Comparison of ENCODE assay signal across 11 cellular contexts in genomic region chr20:20410678-20411077, GRCh38. TPM values are rescaled to one million over a fixed set of nuclear protein-coding genes. Genes with fewer than 3 reads are reported as not detected.
DNase-seq lines count a peak whose midpoint lies in the region; ATAC-seq and TF ChIP-seq lines count a peak whose summit lies in the region.
"Had no signal": no experiment of that assay in that cellular context is flagged by ENCODE, and none has a peak within 500 bp of the region (broad histone marks: within the 10 kb centered on the region; RNA-seq: fewer than 3 reads in every experiment).

No MANE protein-coding gene starts in this region.

- POLR2A ChIA-PET in activated CD4-positive, alpha-beta T cell treated with anti-CD3 and anti-CD28 coated beads, Interleukin-2, amount 10 ng/mL, durations not matched to agents 7 days and 5 days (lab: Charles Lee): no interaction called here

- H3K9me3 ChIP-seq in uterus: no peaks in the 10 kb centered on the region
- H3K9me3 ChIP-seq: A549 had no signal

- peaks cover 2% of the 10 kb centered on the region for H3K36me3 Mint-ChIP-seq in activated CD4-positive, alpha-beta T cell treated with anti-CD3 and anti-CD28 coated beads, Interleukin-2, amount 10 ng/mL, durations not matched to agents 24 days and 14 days (ENCODE audit: low read depth)
- H3K36me3 Mint-ChIP-seq in activated CD4-positive, alpha-beta T cell treated with anti-CD3 and anti-CD28 coated beads, Interleukin-2, amount 10 ng/mL, durations not matched to agents 7 days and 5 days (ENCODE audit: low read depth): no peaks in the 10 kb centered on the region

- no peaks in the 10 kb centered on the region for H3K4me1 ChIP-seq in uterus
- H3K4me1 ChIP-seq: A549 had no signal

- H3K27me3 ChIP-seq in uterus: no peaks in the 10 kb centered on the region

- no peak for ATAC-seq in HG02571 (IDR thresholded peaks at IDR 0.05; ENCODE audit: unreplicated experiment)
- ATAC-seq: A549 had no signal

- no peaks in the 10 kb centered on the region for H3K36me3 ChIP-seq in uterus

- H3K4me3 ChIP-seq in fibroblast of villous mesenchyme (ENCODE audit: low read depth, low read length) (no peak overlapping the region), uterus (no peak overlapping the region)
- H3K4me3 ChIP-seq: A549, skin epidermis had no signal

- H3K27ac ChIP-seq in uterus: no peak overlapping the region
- H3K27ac ChIP-seq: A549, skin epidermis had no signal

- no peaks in the 10 kb centered on the region for H3K9me3 Mint-ChIP-seq in activated CD4-positive, alpha-beta T cell treated with anti-CD3 and anti-CD28 coated beads, Interleukin-2, amount 10 ng/mL, durations not matched to agents 24 days and 14 days
- H3K9me3 Mint-ChIP-seq in activated CD4-positive, alpha-beta T cell treated with anti-CD3 and anti-CD28 coated beads, Interleukin-2, amount 10 ng/mL, durations not matched to agents 7 days and 5 days: no peaks in the 10 kb centered on the region

- CTCF ChIA-PET in activated CD4-positive, alpha-beta T cell treated with anti-CD3 and anti-CD28 coated beads, Interleukin-2, amount 10 ng/mL, durations not matched to agents 7 days and 5 days (lab: Charles Lee): no interaction called here

- TF ChIP-seq CTCF in fibroblast of villous mesenchyme (IDR thresholded peaks at IDR 0.05; ENCODE audit: insufficient read depth, low read depth, low read length) (no peak), uterus (IDR thresholded peaks at IDR 0.05) (no peak)

- H3K27ac Mint-ChIP-seq in activated CD4-positive, alpha-beta T cell treated with anti-CD3 and anti-CD28 coated beads, Interleukin-2, amount 10 ng/mL, durations not matched to agents 24 days and 14 days: no peak overlapping the region
- H3K27ac Mint-ChIP-seq in activated CD4-positive, alpha-beta T cell treated with anti-CD3 and anti-CD28 coated beads, Interleukin-2, amount 10 ng/mL, durations not matched to agents 7 days and 5 days: no peak overlapping the region

- no peak for DNase-seq in activated CD4-positive, alpha-beta T cell treated with anti-CD3 and anti-CD28 coated beads, Interleukin-2, amount 10 ng/mL, durations not matched to agents 24 days and 14 days
- DNase-seq in activated CD4-positive, alpha-beta T cell treated with anti-CD3 and anti-CD28 coated beads, Interleukin-2, amount 10 ng/mL, durations not matched to agents 7 days and 5 days: no peak
- DNase-seq in NCI-H82 treated with DMSO at 0.1 percent for 48 hours (lab: John Stamatoyannopoulos, UW; ENCODE audit: unreplicated experiment) (peak; percentile 87), fibroblast of villous mesenchyme (ENCODE audit: low read depth) (peak; percentile 3), retina (peak; percentile 67), uterus (no peak), GF-D8 (lab: John Stamatoyannopoulos, UW) (no peak)

- H3K4me3 Mint-ChIP-seq in activated CD4-positive, alpha-beta T cell treated with anti-CD3 and anti-CD28 coated beads, Interleukin-2, amount 10 ng/mL, durations not matched to agents 24 days and 14 days: peak overlapping the region; percentile 43
- no peak overlapping the region for H3K4me3 Mint-ChIP-seq in activated CD4-positive, alpha-beta T cell treated with anti-CD3 and anti-CD28 coated beads, Interleukin-2, amount 10 ng/mL, durations not matched to agents 7 days and 5 days

- no peak for TF ChIP-seq POLR2A in uterus (IDR thresholded peaks at IDR 0.05)

- intact Hi-C loops in activated CD4-positive, alpha-beta T cell treated with anti-CD3 and anti-CD28 coated beads, Interleukin-2, amount 10 ng/mL, durations not matched to agents 24 days and 14 days (cut with micrococcal nuclease): loop anchor here (5.0 kb wide), 1 partner anchor 38 kb away; no protein-coding TSS in a partner anchor
- intact Hi-C loops in uterus (cut with DNase I; ENCODE audit: low total_unique reads): no loop called here

- H3K4me1 Mint-ChIP-seq in activated CD4-positive, alpha-beta T cell treated with anti-CD3 and anti-CD28 coated beads, Interleukin-2, amount 10 ng/mL, durations not matched to agents 24 days and 14 days: peaks cover 28% of the 10 kb centered on the region
- no peaks in the 10 kb centered on the region for H3K4me1 Mint-ChIP-seq in activated CD4-positive, alpha-beta T cell treated with anti-CD3 and anti-CD28 coated beads, Interleukin-2, amount 10 ng/mL, durations not matched to agents 7 days and 5 days

- no peaks in the 10 kb centered on the region for H3K27me3 Mint-ChIP-seq in activated CD4-positive, alpha-beta T cell treated with anti-CD3 and anti-CD28 coated beads, Interleukin-2, amount 10 ng/mL, durations not matched to agents 24 days and 14 days
- no peaks in the 10 kb centered on the region for H3K27me3 Mint-ChIP-seq in activated CD4-positive, alpha-beta T cell treated with anti-CD3 and anti-CD28 coated beads, Interleukin-2, amount 10 ng/mL, durations not matched to agents 7 days and 5 days

RNA-seq across cellular contexts. Expression of gene INSM1, which starts 42.8 kb away (rescaled TPM):
- total RNA-seq in activated CD4-positive, alpha-beta T cell treated with anti-CD3 and anti-CD28 coated beads, Interleukin-2, amount 10 ng/mL, durations not matched to agents 24 days and 14 days: 46.7 and 48.8 TPM in 2 replicates
- total RNA-seq in activated CD4-positive, alpha-beta T cell treated with anti-CD3 and anti-CD28 coated beads, Interleukin-2, amount 10 ng/mL, durations not matched to agents 7 days and 5 days: not detected
- total RNA-seq in fibroblast of villous mesenchyme (under 0.01 TPM in 1 of 2 replicates, not detected in the other), uterus (not detected)
- total RNA-seq: urinary bladder had no signal

Comparison
In these comparisons a context has a peak if more than half of its experiments do, and no peak if none do; other contexts are left out.
1. RNA of gene INSM1, which starts 42.8 kb away (total RNA-seq): 46.7 to 48.8 TPM in activated CD4-positive, alpha-beta T cell treated with anti-CD3 and anti-CD28 coated beads, Interleukin-2, amount 10 ng/mL, durations not matched to agents 24 days and 14 days; not detected in activated CD4-positive, alpha-beta T cell treated with anti-CD3 and anti-CD28 coated beads, Interleukin-2, amount 10 ng/mL, durations not matched to agents 7 days and 5 days, under 0.01 TPM in fibroblast of villous mesenchyme and not detected in uterus; every median in the first group is over 10 times any median in the second.
2. DNase-seq: peak in NCI-H82 treated with DMSO at 0.1 percent for 48 hours (single experiment), fibroblast of villous mesenchyme (single experiment) and retina (single experiment); none in activated CD4-positive, alpha-beta T cell treated with anti-CD3 and anti-CD28 coated beads, Interleukin-2, amount 10 ng/mL, durations not matched to agents 24 days and 14 days (single experiment), activated CD4-positive, alpha-beta T cell treated with anti-CD3 and anti-CD28 coated beads, Interleukin-2, amount 10 ng/mL, durations not matched to agents 7 days and 5 days (single experiment), uterus (0 of 2) and GF-D8 (single experiment).